ENCODE assay signal across 7 cellular contexts in the genomic region with DNA sequence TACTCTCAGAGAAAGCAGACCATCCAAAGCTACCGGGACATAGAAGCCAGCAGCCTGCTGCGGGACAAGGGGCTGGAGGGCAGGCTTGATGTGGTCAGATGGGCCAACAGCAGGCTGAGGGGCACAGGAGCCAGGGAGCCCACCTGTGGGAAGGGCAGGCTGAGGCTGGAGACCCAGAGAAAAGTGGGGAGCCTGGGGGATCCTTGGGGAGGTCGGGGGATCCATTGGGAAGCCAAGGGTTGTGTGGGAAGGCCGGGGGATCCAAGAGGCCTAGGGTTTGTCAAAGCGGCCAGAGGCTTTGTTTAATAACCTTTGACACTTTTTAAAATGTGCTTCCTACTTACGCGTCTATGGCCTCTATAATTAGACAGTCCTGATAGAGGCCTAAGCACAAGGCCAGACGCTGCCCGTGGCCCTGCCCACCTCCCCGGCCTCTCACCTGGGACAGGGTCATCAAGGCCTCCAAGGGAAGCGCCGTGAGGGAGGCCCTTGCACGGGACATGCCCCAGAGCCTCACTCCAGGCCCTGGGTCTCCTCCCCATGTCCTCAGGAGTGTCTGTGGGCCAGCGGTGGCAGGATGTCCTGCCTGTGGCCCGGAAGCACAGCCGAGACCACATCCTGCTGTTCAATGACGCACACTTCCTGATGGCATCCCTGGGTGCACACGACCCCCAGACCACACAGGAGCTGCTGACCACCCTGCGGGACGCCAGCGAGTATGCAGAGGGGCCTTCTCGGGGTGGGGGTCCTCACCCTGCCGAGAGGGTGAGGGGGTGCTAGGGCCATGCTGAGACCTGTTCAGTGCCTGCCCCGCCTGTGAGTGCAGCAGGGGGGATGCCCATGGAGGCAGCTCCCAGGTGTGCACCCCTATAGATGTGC. TPM values are rescaled to one million over a fixed set of nuclear protein-coding genes. Genes with fewer than 3 reads are reported as not detected.
DNase-seq lines count a peak whose midpoint lies in the region; ATAC-seq lines count a peak whose summit lies in the region.

No MANE protein-coding gene starts in this region.

- ATAC-seq in GM19035 (IDR thresholded peaks at IDR 0.05; ENCODE audit: unreplicated experiment) (peak; percentile 77), HG02981 (IDR thresholded peaks at IDR 0.05; ENCODE audit: unreplicated experiment) (peak; percentile 77)
- ATAC-seq in naive thymus-derived CD8-positive, alpha-beta T cell, result peak in 1 of 2 donors; percentile 23

- no peaks in the 10 kb centered on the region for H3K27me3 Mint-ChIP-seq in naive thymus-derived CD8-positive, alpha-beta T cell

- DNase-seq in activated T-cell treated with anti-CD3 and anti-CD28 coated beads, Interleukin-2, amount 50 U/mL, for 48 hours, result peak; percentile 38 to 52
- peak in 2 of 10 donors; percentile 39 to 61 for DNase-seq in naive thymus-derived CD8-positive, alpha-beta T cell
- no peak for DNase-seq in COR-L47 (lab: John Stamatoyannopoulos, UW)
- DNase-seq in NCI-H187 (lab: John Stamatoyannopoulos, UW), result no peak
- no peak for DNase-seq in ureter (ENCODE audit: low spot score)

- H3K27ac Mint-ChIP-seq in naive thymus-derived CD8-positive, alpha-beta T cell, result peak overlapping the region in 5 of 10 donors; percentile 53 to 95 (median 67)

- POLR2A ChIA-PET in naive thymus-derived CD8-positive, alpha-beta T cell (lab: Charles Lee), result interaction anchor here (2.2 kb wide), 1 partner anchor 8 kb away, joined by 7 read pairs; a partner anchor contains a TSS

- H3K9me3 Mint-ChIP-seq in naive thymus-derived CD8-positive, alpha-beta T cell, result no peaks in the 10 kb centered on the region

- peaks cover 8 to 44% (median 17%) of the 10 kb centered on the region in 4 donors for H3K4me1 Mint-ChIP-seq in naive thymus-derived CD8-positive, alpha-beta T cell

- H3K36me3 Mint-ChIP-seq in naive thymus-derived CD8-positive, alpha-beta T cell, result peaks cover 0 to 34% (median 12%) of the 10 kb centered on the region in 3 donors

- H3K4me3 Mint-ChIP-seq in naive thymus-derived CD8-positive, alpha-beta T cell, result peak overlapping the region in 6 of 10 donors; percentile 18 to 74 (median 56)

RNA-seq across cellular contexts. Expression of a gene that starts 8.6 kb away (rescaled TPM):
- total RNA-seq in naive thymus-derived CD8-positive, alpha-beta T cell, result under 1 TPM; 0.30 to 0.68 TPM
- polyA plus RNA-seq in naive thymus-derived CD8-positive, alpha-beta T cell, result not detected
- 1.6 TPM for total RNA-seq in ureter

RNA-seq across cellular contexts. Expression of a gene that starts 20.3 kb away (rescaled TPM):
- total RNA-seq in naive thymus-derived CD8-positive, alpha-beta T cell, result 1 to 10 TPM; 6.7 to 9.7 TPM
- 10 to 100 TPM in 1 of 3 donors, 1 to 10 TPM in 2; 2.6 to 33.5 (median 5.0) TPM for polyA plus RNA-seq in naive thymus-derived CD8-positive, alpha-beta T cell
- 30.9 TPM for total RNA-seq in ureter

RNA-seq across cellular contexts. Expression of a gene that starts 25.0 kb away (rescaled TPM):
- total RNA-seq in naive thymus-derived CD8-positive, alpha-beta T cell, result not detected
- not detected for polyA plus RNA-seq in naive thymus-derived CD8-positive, alpha-beta T cell
- 0.13 TPM for total RNA-seq in ureter

RNA-seq across cellular contexts. Expression of a gene that starts 38.0 kb away (rescaled TPM):
- total RNA-seq in naive thymus-derived CD8-positive, alpha-beta T cell, result 10 to 100 TPM; 11.1 to 12.3 TPM
- 10 to 100 TPM; 22.9 to 29.3 (median 29.1) TPM for polyA plus RNA-seq in naive thymus-derived CD8-positive, alpha-beta T cell
- 9.8 TPM for total RNA-seq in ureter

RNA-seq across cellular contexts. Expression of a gene that starts 47.4 kb away (rescaled TPM):
- 10 to 100 TPM; 88.2 to 91.7 TPM for total RNA-seq in naive thymus-derived CD8-positive, alpha-beta T cell
- 10 to 100 TPM; 14.6 to 17.3 (median 15.5) TPM for polyA plus RNA-seq in naive thymus-derived CD8-positive, alpha-beta T cell
- 61.4 TPM for total RNA-seq in ureter

Comparison
In these comparisons a context has a peak if more than half of its experiments do, and no peak if none do; other contexts are left out.
1. DNase-seq: peak in activated T-cell treated with anti-CD3 and anti-CD28 coated beads, Interleukin-2, amount 50 U/mL, for 48 hours (2 of 2); none in COR-L47 (single experiment), NCI-H187 (0 of 2) and ureter (single experiment).